8 cellular contexts compared by ENCODE assay signal in the genomic region with DNA sequence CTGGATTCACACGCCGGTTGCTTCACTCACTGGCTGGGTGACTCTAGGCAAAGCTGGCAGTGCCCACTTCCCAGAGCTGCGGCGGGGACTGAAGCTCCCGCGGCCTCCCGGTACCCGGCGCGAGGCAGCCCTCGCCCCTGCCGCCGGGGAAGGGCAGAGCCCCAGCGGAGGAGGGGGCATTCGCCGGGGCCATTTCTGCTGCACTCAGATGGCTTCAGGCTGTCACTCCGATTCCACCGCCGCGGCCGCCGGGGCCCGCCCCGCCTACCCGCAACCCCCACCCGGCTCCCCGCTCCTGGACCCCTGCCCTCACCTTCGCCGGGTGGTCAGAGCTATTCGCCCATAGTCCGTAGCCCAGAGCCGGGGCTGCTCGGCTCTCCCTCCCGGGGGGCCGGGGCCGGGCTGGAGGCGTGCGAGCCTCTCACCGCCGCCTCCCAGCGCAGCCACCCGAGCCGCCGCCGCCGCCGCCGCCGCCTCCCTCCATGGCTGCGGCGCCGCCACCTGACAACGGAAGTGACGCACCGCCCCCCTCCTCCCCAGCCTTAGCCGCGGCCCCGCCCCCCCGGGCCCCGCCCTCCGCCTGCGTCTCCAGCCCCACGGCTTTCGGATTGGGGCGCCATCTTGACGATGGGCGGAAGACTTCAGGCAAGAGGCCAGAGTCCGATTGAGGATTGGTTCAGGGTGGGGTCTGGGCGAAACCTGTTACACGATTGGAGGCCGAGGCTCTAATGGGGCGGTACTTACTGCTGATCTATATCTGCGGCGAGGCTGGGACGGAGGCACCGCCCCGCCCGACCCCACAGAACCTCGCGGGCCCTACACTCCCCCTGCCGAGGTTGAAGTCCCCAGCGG. TPM values are rescaled to one million over a fixed set of nuclear protein-coding genes. Genes with fewer than 3 reads are reported as not detected.
DNase-seq lines count a peak whose midpoint lies in the region; ATAC-seq and TF ChIP-seq lines count a peak whose summit lies in the region.

A gene with protein sequence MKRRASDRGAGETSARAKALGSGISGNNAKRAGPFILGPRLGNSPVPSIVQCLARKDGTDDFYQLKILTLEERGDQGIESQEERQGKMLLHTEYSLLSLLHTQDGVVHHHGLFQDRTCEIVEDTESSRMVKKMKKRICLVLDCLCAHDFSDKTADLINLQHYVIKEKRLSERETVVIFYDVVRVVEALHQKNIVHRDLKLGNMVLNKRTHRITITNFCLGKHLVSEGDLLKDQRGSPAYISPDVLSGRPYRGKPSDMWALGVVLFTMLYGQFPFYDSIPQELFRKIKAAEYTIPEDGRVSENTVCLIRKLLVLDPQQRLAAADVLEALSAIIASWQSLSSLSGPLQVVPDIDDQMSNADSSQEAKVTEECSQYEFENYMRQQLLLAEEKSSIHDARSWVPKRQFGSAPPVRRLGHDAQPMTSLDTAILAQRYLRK (minus strand): TSS at position 515 of the 852 bp plus-strand sequence. CDS start 24,592 bp downstream, outside the sequence.

- WGBS in aorta, 2 donors, result 0 to 1% methylated on average over 43 to 82 of the region's 82 CpGs

- H3K9me3 ChIP-seq in aorta (ENCODE audit: control insufficient read depth, low read length), result no peaks in the 10 kb centered on the region

- TF ChIP-seq CTCF in astrocyte of the cerebellum (IDR thresholded peaks at IDR 0.05; ENCODE audit: low read depth, low read length, missing control alignments), result no peak

- ATAC-seq in GM18499 (IDR thresholded peaks at IDR 0.05; ENCODE audit: insufficient read depth, unreplicated experiment), result peak; percentile 72
- ATAC-seq in HG02973 (IDR thresholded peaks at IDR 0.05; ENCODE audit: unreplicated experiment), result peak; percentile 83
- ATAC-seq in aorta (ENCODE audit: low FRiP score), result peak; percentile 94

- H3K36me3 ChIP-seq in rectal smooth muscle tissue (ENCODE audit: control insufficient read depth, insufficient read depth, low read length) (no peaks in the 10 kb centered on the region), aorta (ENCODE audit: control insufficient read depth in 1 of 2, insufficient read depth in 2 of 2, low read length in 1 of 2) (no peaks in the 10 kb centered on the region)

- intact Hi-C loops in aorta (cut with DNase I), result loop anchor here (5.0 to 10.0 kb wide), 2 partner anchors 33 to 231 kb away; a partner anchor contains a TSS

- DNase-seq in NCI-H2029 (lab: John Stamatoyannopoulos, UW) (peak; percentile 97), T-helper 9 cell (peak; percentile 99), astrocyte of the cerebellum (ENCODE audit: low read depth) (peak; percentile 99), hepatic stellate cell (ENCODE audit: low spot score) (peak; percentile 92), aorta (peak; percentile 99)

- H3K4me3 ChIP-seq in astrocyte of the cerebellum (ENCODE audit: low read depth, low read length), result peak within 1 kb of the TSS; percentile 94
- H3K4me3 ChIP-seq in rectal smooth muscle tissue (ENCODE audit: low read length), result peak within 1 kb of the TSS; percentile 89
- peak within 1 kb of the TSS; percentile 81 to 92 for H3K4me3 ChIP-seq in aorta (ENCODE audit: low read length in 2 of 2)

- H3K4me1 ChIP-seq in rectal smooth muscle tissue (ENCODE audit: control insufficient read depth, insufficient read depth, low read length) (peaks cover 20% of the 10 kb centered on the region), aorta (ENCODE audit: control insufficient read depth in 1 of 2, insufficient read depth in 2 of 2, low read length in 2 of 2) (peaks cover 2 to 11% of the 10 kb centered on the region in 2 donors)

- H3K27ac ChIP-seq in rectal smooth muscle tissue (ENCODE audit: low read depth, low read length) (peak within 1 kb of the TSS; percentile 98), aorta (ENCODE audit: low read depth in 1 of 2, low read length in 2 of 2) (peak within 1 kb of the TSS; percentile 83 to 97)

- in situ Hi-C loops in astrocyte of the cerebellum (cut with HindIII; ENCODE audit: low sequenced_read_pairs), result no loop called here

- H3K27me3 ChIP-seq in rectal smooth muscle tissue (ENCODE audit: control insufficient read depth, insufficient read depth, low read length) (no peaks in the 10 kb centered on the region), aorta (ENCODE audit: control insufficient read depth in 1 of 2, insufficient read depth in 2 of 2, low read length in 1 of 2) (no peaks in the 10 kb centered on the region)

- H3K9ac ChIP-seq in rectal smooth muscle tissue (ENCODE audit: low read length), result peak within 1 kb of the TSS; percentile 93

RNA-seq across cellular contexts. Expression of the gene that starts here (rescaled TPM):
- total RNA-seq in aorta, result 10 to 100 TPM; 63.9 to 95.7 TPM
- polyA plus RNA-seq in aorta, result 10 to 100 TPM; 33.2 to 35.4 TPM

Comparison
In these comparisons a context has a peak if more than half of its experiments do, and no peak if none do; other contexts are left out.
1. Peak in every context shown above with its lines: DNase-seq, ATAC-seq, H3K4me3 ChIP-seq and H3K27ac ChIP-seq.